8 cellular contexts compared by ENCODE assay signal in the genomic region with DNA sequence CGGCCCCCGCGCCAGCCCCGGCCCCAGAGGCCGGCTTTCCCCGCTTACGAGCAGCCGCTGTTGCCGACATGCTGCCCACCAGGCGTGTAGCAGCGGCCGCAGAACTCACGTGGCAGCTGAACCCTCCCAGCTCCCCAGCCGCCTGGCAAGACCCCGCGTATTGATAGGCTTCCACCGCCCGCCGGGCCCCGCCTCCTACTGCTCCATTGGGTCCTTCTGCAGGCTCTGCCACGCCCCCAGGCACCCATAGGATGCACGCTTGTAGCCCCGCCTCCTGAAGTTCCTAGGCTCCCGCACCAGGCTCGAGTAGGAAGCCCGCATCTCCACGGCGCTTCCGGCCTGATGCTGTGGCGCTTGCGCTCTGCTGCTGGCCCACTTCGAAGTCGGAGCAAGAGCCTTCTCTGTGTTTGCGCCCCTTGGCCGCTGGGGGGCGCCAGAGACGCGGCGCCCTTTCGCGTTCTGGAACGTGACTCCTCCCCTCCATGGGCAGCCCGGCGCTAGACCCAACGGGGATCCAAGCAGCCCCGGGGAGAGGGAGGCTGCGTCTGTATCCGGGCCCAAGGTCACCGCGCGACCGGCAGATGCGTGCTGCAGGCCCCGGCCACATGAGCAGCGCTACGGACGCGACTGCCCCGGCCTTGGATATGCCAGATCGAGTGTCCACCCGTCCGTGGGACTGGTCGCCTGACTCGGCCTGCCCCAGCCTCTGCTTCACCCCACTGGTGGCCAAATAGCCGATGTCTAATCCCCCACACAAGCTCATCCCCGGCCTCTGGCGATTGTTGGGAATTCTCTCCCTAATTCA. TPM values are rescaled to one million over a fixed set of nuclear protein-coding genes. Genes with fewer than 3 reads are reported as not detected.
DNase-seq lines count a peak whose midpoint lies in the region; ATAC-seq and TF ChIP-seq lines count a peak whose summit lies in the region.

TSS of gene PARP3 (plus strand) at position 566 of the 805 bp plus-strand sequence. CDS start 993 bp downstream, outside the sequence.
A gene with protein sequence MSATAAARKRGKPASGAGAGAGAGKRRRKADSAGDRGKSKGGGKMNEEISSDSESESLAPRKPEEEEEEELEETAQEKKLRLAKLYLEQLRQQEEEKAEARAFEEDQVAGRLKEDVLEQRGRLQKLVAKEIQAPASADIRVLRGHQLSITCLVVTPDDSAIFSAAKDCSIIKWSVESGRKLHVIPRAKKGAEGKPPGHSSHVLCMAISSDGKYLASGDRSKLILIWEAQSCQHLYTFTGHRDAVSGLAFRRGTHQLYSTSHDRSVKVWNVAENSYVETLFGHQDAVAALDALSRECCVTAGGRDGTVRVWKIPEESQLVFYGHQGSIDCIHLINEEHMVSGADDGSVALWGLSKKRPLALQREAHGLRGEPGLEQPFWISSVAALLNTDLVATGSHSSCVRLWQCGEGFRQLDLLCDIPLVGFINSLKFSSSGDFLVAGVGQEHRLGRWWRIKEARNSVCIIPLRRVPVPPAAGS (minus strand): TSS at position 107 of the 805 bp plus-strand sequence. CDS start 37 bp downstream, at position 70.

- 0 to 4% methylated on average over 5 of the region's 67 CpGs for WGBS in gastroesophageal sphincter (ENCODE audit: low coverage in 1 of 2), 2 donors
- under 1% methylated on average over 32 of the region's 67 CpGs for WGBS in suprapubic skin

- no peak for TF ChIP-seq EP300 in gastroesophageal sphincter (IDR thresholded peaks at IDR 0.05)
- TF ChIP-seq EP300 in suprapubic skin (IDR thresholded peaks at IDR 0.05) = no peak

- POLR2A ChIA-PET in HEK293T (lab: Yijun Ruan, JAX) = interaction anchor here (1.1 to 3.1 kb wide), 12 partner anchors 9 to 115 kb away, joined by 3 to 52 read pairs (median 10); partner anchors contain the start of genes ABHD14A, ABHD14B, DUSP7 and PCBP4

- H3K4me3 Mint-ChIP-seq in activated naive CD4-positive, alpha-beta T cell treated with anti-CD3 and anti-CD28 coated beads, Interleukin-2, amount 10 ng/mL, durations not matched to agents 7 days and 5 days = peak within 1 kb of the TSS; percentile 87

- no peaks in the 10 kb centered on the region for H3K27me3 Mint-ChIP-seq in activated naive CD4-positive, alpha-beta T cell treated with anti-CD3 and anti-CD28 coated beads, Interleukin-2, amount 10 ng/mL, durations not matched to agents 7 days and 5 days

- H3K4me3 ChIP-seq in gastroesophageal sphincter = peak within 1 kb of the TSS; percentile 58 to 86
- peak within 1 kb of the TSS; percentile 82 for H3K4me3 ChIP-seq in suprapubic skin

- peak within 1 kb of the TSS; percentile 81 to 91 (median 88) for H3K27ac ChIP-seq in gastroesophageal sphincter
- H3K27ac ChIP-seq in suprapubic skin = peak within 1 kb of the TSS; percentile 90

- H3K9me3 Mint-ChIP-seq in activated naive CD4-positive, alpha-beta T cell treated with anti-CD3 and anti-CD28 coated beads, Interleukin-2, amount 10 ng/mL, durations not matched to agents 7 days and 5 days = no peaks in the 10 kb centered on the region

- DNase-seq in GM04504 (ENCODE audit: low read depth) = peak; percentile 99
- peak; percentile 99 for DNase-seq in HEK293T (ENCODE audit: extremely low spot score)
- peak; percentile 100 for DNase-seq in MV-4-11 (lab: John Stamatoyannopoulos, UW)
- DNase-seq in SK-N-DZ (ENCODE audit: low spot score) = peak; percentile 99
- peak; percentile 100 for DNase-seq in activated naive CD4-positive, alpha-beta T cell treated with anti-CD3 and anti-CD28 coated beads, Interleukin-2, amount 10 ng/mL, durations not matched to agents 7 days and 5 days
- peak; percentile 99 for DNase-seq in non-pigmented ciliary epithelial cell (ENCODE audit: low read depth)
- peak; percentile 100 for DNase-seq in suprapubic skin (ENCODE audit: low spot score in 2 of 2)

- H3K27me3 ChIP-seq in gastroesophageal sphincter (no peaks in the 10 kb centered on the region), suprapubic skin (no peaks in the 10 kb centered on the region)

- peaks cover 15% of the 10 kb centered on the region for H3K36me3 Mint-ChIP-seq in activated naive CD4-positive, alpha-beta T cell treated with anti-CD3 and anti-CD28 coated beads, Interleukin-2, amount 10 ng/mL, durations not matched to agents 7 days and 5 days

- CTCF ChIA-PET in HEK293T (lab: Yijun Ruan, JAX) = interaction anchor here (0.6 to 2.8 kb wide), 15 partner anchors 9 to 219 kb away, joined by 3 to 21 read pairs (median 4); partner anchors contain the start of genes ABHD14A, ABHD14B and ACY1
- CTCF ChIA-PET in activated naive CD4-positive, alpha-beta T cell treated with anti-CD3 and anti-CD28 coated beads, Interleukin-2, amount 10 ng/mL, durations not matched to agents 7 days and 5 days (lab: Charles Lee) = interaction anchor here (0.6 to 3.4 kb wide), 23 partner anchors 9 to 470 kb away, joined by 3 to 24 read pairs (median 4); partner anchors contain the start of genes ABHD14A, ABHD14B, ACY1 and DUSP7

- peaks cover 39% of the 10 kb centered on the region for H3K4me1 Mint-ChIP-seq in activated naive CD4-positive, alpha-beta T cell treated with anti-CD3 and anti-CD28 coated beads, Interleukin-2, amount 10 ng/mL, durations not matched to agents 7 days and 5 days

- peaks cover 0 to 55% of the 10 kb centered on the region in 2 donors for H3K36me3 ChIP-seq in gastroesophageal sphincter
- H3K36me3 ChIP-seq in suprapubic skin = peaks cover 21% of the 10 kb centered on the region

- peaks cover 0 to 43% (median 22%) of the 10 kb centered on the region in 3 donors for H3K4me1 ChIP-seq in gastroesophageal sphincter
- peaks cover 34% of the 10 kb centered on the region for H3K4me1 ChIP-seq in suprapubic skin

- H3K9me3 ChIP-seq in gastroesophageal sphincter = no peaks in the 10 kb centered on the region
- H3K9me3 ChIP-seq in suprapubic skin = no peaks in the 10 kb centered on the region

- TF ChIP-seq POLR2A in gastroesophageal sphincter (IDR thresholded peaks at IDR 0.05) = peak; percentile 73 to 75
- peak; percentile 19 to 58 for TF ChIP-seq POLR2A in suprapubic skin (IDR thresholded peaks at IDR 0.05)

- ATAC-seq in gastroesophageal sphincter = peak; percentile 97

- H3K27ac Mint-ChIP-seq in activated naive CD4-positive, alpha-beta T cell treated with anti-CD3 and anti-CD28 coated beads, Interleukin-2, amount 10 ng/mL, durations not matched to agents 7 days and 5 days = peak within 1 kb of the TSS; percentile 91

- peak in 3 of 4 experiments; percentile 99 to 100 (median 99) for TF ChIP-seq CTCF in gastroesophageal sphincter (IDR thresholded peaks at IDR 0.05)
- TF ChIP-seq CTCF in suprapubic skin (IDR thresholded peaks at IDR 0.05) = peak; percentile 98 to 100

TF ChIP-seq in HEK293T, 16 proteins besides CTCF, POLR2A, EP300 and RAD21:
- TF ChIP-seq FOXK2 (IDR thresholded peaks at IDR 0.05) (no peak; the same call in 1 of the 2 replicates), SP1 (IDR thresholded peaks at IDR 0.05) (peak; percentile 90), L3MBTL2 (conservative IDR thresholded peaks at IDR 0.05) (peak; percentile 53), HDGF (IDR thresholded peaks at IDR 0.05; ENCODE audit: borderline replicate concordance) (peak; percentile 100)

RNA-seq across cellular contexts. Expression of gene PARP3, which starts in this region (rescaled TPM):
- 23.9 and 27.7 TPM in 2 replicates for polyA plus RNA-seq in SK-N-DZ (2014; cell fraction: cytosol; rRNA removed)
- polyA plus RNA-seq in SK-N-DZ (2014; cell fraction: nucleus; rRNA removed) = 107 and 117 TPM in 2 replicates
- total RNA-seq in gastroesophageal sphincter (10 to 100 TPM; 19.5 to 43.0 (median 22.8) TPM), suprapubic skin (10 to 100 TPM in 2 of 4 donors, 1 to 10 TPM in 2; 8.1 to 21.8 (median 14.0) TPM)

RNA-seq across cellular contexts. Expression of the second gene that starts in this region (rescaled TPM):
- 80.5 and 102 TPM in 2 replicates for polyA plus RNA-seq in SK-N-DZ (2014; cell fraction: cytosol; rRNA removed)
- 67.9 and 95.7 TPM in 2 replicates for polyA plus RNA-seq in SK-N-DZ (2014; cell fraction: nucleus; rRNA removed)
- total RNA-seq in gastroesophageal sphincter (10 to 100 TPM in 2 of 4 donors, 1 to 10 TPM in 2; 5.3 to 14.8 (median 10.9) TPM), suprapubic skin (10 to 100 TPM; 13.4 to 16.7 (median 14.8) TPM)

Comparison
In these comparisons a context has a peak if more than half of its experiments do, and no peak if none do; other contexts are left out.
1. Peak in every context shown above with its lines: DNase-seq, ATAC-seq, H3K4me3 ChIP-seq and H3K27ac ChIP-seq.